Comparison of ENCODE assay signal across 1 cellular context in the genomic region with DNA sequence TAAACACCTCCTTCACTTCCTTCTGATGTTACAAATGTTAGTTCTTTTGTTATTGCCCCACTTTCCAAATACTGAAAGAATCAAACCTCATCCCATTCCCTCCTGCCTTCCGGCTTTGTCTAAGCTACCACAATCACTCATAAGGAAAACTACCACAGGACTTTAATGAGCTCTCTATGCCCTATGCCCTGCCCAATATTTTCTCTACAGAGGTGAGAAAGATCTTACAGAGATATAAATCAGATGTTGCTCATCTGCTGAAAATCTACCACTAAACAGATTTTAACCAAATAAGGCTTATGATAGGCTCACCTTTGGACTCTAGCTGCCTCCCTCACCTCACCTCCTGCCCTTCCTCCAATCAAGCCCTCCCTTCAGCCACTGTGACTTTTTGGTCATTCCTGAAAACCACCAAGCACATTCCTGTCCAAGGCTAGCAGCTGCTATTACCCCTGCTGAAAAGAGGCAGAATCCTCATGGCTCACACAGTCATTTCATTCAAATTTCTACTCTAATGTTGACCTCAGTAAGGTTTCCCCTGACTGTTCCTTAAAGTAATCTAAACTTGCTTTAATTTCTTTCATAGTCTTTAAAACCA.
TF ChIP-seq lines count a peak whose summit lies in the region.

No MANE protein-coding gene starts in this region.

TF ChIP-seq in GM23338, 12 proteins besides CTCF, POLR2A, EP300 and RAD21 (continued from another document):
- TF ChIP-seq, protein P1, sequence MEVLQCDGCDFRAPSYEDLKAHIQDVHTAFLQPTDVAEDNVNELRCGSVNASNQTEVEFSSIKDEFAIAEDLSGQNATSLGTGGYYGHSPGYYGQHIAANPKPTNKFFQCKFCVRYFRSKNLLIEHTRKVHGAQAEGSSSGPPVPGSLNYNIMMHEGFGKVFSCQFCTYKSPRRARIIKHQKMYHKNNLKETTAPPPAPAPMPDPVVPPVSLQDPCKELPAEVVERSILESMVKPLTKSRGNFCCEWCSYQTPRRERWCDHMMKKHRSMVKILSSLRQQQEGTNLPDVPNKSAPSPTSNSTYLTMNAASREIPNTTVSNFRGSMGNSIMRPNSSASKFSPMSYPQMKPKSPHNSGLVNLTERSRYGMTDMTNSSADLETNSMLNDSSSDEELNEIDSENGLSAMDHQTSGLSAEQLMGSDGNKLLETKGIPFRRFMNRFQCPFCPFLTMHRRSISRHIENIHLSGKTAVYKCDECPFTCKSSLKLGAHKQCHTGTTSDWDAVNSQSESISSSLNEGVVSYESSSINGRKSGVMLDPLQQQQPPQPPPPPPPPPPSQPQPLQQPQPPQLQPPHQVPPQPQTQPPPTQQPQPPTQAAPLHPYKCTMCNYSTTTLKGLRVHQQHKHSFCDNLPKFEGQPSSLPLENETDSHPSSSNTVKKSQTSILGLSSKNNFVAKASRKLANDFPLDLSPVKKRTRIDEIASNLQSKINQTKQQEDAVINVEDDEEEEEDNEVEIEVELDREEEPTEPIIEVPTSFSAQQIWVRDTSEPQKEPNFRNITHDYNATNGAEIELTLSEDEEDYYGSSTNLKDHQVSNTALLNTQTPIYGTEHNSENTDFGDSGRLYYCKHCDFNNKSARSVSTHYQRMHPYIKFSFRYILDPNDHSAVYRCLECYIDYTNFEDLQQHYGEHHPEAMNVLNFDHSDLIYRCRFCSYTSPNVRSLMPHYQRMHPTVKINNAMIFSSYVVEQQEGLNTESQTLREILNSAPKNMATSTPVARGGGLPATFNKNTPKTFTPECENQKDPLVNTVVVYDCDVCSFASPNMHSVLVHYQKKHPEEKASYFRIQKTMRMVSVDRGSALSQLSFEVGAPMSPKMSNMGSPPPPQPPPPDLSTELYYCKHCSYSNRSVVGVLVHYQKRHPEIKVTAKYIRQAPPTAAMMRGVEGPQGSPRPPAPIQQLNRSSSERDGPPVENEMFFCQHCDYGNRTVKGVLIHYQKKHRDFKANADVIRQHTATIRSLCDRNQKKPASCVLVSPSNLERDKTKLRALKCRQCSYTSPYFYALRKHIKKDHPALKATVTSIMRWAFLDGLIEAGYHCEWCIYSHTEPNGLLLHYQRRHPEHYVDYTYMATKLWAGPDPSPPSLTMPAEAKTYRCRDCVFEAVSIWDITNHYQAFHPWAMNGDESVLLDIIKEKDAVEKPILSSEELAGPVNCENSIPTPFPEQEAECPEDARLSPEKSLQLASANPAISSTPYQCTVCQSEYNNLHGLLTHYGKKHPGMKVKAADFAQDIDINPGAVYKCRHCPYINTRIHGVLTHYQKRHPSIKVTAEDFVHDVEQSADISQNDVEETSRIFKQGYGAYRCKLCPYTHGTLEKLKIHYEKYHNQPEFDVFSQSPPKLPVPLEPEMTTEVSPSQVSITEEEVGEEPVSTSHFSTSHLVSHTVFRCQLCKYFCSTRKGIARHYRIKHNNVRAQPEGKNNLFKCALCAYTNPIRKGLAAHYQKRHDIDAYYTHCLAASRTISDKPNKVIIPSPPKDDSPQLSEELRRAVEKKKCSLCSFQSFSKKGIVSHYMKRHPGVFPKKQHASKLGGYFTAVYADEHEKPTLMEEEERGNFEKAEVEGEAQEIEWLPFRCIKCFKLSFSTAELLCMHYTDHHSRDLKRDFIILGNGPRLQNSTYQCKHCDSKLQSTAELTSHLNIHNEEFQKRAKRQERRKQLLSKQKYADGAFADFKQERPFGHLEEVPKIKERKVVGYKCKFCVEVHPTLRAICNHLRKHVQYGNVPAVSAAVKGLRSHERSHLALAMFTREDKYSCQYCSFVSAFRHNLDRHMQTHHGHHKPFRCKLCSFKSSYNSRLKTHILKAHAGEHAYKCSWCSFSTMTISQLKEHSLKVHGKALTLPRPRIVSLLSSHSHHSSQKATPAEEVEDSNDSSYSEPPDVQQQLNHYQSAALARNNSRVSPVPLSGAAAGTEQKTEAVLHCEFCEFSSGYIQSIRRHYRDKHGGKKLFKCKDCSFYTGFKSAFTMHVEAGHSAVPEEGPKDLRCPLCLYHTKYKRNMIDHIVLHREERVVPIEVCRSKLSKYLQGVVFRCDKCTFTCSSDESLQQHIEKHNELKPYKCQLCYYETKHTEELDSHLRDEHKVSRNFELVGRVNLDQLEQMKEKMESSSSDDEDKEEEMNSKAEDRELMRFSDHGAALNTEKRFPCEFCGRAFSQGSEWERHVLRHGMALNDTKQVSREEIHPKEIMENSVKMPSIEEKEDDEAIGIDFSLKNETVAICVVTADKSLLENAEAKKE (CRISPR knock-in tag; IDR thresholded peaks at IDR 0.05) = no peak
- TF ChIP-seq CREB1 (CRISPR knock-in tag; IDR thresholded peaks at IDR 0.05; ENCODE audit: low read depth) (no peak), JUNB (IDR thresholded peaks at IDR 0.05; ENCODE audit: unreplicated experiment) (no peak), EZH2phosphoT487 (IDR thresholded peaks at IDR 0.05; ENCODE audit: unreplicated experiment) (no peak), NANOG (IDR thresholded peaks at IDR 0.05; ENCODE audit: borderline replicate concordance) (no peak)
- TF ChIP-seq, protein P2, sequence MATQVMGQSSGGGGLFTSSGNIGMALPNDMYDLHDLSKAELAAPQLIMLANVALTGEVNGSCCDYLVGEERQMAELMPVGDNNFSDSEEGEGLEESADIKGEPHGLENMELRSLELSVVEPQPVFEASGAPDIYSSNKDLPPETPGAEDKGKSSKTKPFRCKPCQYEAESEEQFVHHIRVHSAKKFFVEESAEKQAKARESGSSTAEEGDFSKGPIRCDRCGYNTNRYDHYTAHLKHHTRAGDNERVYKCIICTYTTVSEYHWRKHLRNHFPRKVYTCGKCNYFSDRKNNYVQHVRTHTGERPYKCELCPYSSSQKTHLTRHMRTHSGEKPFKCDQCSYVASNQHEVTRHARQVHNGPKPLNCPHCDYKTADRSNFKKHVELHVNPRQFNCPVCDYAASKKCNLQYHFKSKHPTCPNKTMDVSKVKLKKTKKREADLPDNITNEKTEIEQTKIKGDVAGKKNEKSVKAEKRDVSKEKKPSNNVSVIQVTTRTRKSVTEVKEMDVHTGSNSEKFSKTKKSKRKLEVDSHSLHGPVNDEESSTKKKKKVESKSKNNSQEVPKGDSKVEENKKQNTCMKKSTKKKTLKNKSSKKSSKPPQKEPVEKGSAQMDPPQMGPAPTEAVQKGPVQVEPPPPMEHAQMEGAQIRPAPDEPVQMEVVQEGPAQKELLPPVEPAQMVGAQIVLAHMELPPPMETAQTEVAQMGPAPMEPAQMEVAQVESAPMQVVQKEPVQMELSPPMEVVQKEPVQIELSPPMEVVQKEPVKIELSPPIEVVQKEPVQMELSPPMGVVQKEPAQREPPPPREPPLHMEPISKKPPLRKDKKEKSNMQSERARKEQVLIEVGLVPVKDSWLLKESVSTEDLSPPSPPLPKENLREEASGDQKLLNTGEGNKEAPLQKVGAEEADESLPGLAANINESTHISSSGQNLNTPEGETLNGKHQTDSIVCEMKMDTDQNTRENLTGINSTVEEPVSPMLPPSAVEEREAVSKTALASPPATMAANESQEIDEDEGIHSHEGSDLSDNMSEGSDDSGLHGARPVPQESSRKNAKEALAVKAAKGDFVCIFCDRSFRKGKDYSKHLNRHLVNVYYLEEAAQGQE (IDR thresholded peaks at IDR 0.05; ENCODE audit: unreplicated experiment) = no peak
- TF ChIP-seq, protein P3, sequence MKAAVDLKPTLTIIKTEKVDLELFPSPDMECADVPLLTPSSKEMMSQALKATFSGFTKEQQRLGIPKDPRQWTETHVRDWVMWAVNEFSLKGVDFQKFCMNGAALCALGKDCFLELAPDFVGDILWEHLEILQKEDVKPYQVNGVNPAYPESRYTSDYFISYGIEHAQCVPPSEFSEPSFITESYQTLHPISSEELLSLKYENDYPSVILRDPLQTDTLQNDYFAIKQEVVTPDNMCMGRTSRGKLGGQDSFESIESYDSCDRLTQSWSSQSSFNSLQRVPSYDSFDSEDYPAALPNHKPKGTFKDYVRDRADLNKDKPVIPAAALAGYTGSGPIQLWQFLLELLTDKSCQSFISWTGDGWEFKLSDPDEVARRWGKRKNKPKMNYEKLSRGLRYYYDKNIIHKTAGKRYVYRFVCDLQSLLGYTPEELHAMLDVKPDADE (IDR thresholded peaks at IDR 0.05) = no peak
